ENCODE assay signal across 25 cellular contexts in genomic region chrX:108064001-108064400, GRCh38. TPM values are rescaled to one million over a fixed set of nuclear protein-coding genes. Genes with fewer than 3 reads are reported as not detected.
"Had no signal": no experiment of that assay in that cellular context is flagged by ENCODE, and none has a peak within 500 bp of the region (broad histone marks: within the 10 kb centered on the region; RNA-seq: fewer than 3 reads in every experiment).

No MANE protein-coding gene starts in this region.

- H3K4me1 ChIP-seq: left ventricle myocardium inferior, parathyroid adenoma, prostate gland, right lobe of liver, testis, tibial nerve, upper lobe of right lung had no signal

- H2AFZ ChIP-seq: hepatocyte, parathyroid adenoma had no signal

- H3K27me3 Mint-ChIP-seq: stimulated activated memory B cell treated with anti-CD40 and anti-IgM and Interleukin-4, amounts not matched to agents 10 μg/mL and 1 μg/mL and 100 μg/mL, for 72 hours; stimulated activated naive CD8-positive, alpha-beta T cell treated with anti-CD3 and anti-CD28 coated beads, Interleukin-15, amount 100 ng/mL, for 72 hours had no signal

- ATAC-seq: left cardiac atrium; natural killer cell treated with Interleukin-12 subunit alpha and Interleukin-12 subunit beta and Interleukin-15 and Interleukin-18, amount 100 ng/mL, for 72 hours; right lobe of liver; stimulated activated memory B cell treated with anti-CD40 and anti-IgM and Interleukin-4, amounts not matched to agents 10 μg/mL and 1 μg/mL and 100 μg/mL, for 72 hours; stimulated activated naive CD8-positive, alpha-beta T cell treated with anti-CD3 and anti-CD28 coated beads, Interleukin-15, amount 100 ng/mL, for 72 hours; upper lobe of right lung had no signal

- H3K27ac Mint-ChIP-seq: natural killer cell treated with Interleukin-12 subunit alpha and Interleukin-12 subunit beta and Interleukin-15 and Interleukin-18, amount 100 ng/mL, for 72 hours; stimulated activated memory B cell treated with anti-CD40 and anti-IgM and Interleukin-4, amounts not matched to agents 10 μg/mL and 1 μg/mL and 100 μg/mL, for 72 hours; stimulated activated naive CD8-positive, alpha-beta T cell treated with anti-CD3 and anti-CD28 coated beads, Interleukin-15, amount 100 ng/mL, for 72 hours had no signal

- H3K4me1 Mint-ChIP-seq: stimulated activated memory B cell treated with anti-CD40 and anti-IgM and Interleukin-4, amounts not matched to agents 10 μg/mL and 1 μg/mL and 100 μg/mL, for 72 hours had no signal

- H3K27ac ChIP-seq: dorsolateral prefrontal cortex, hepatocyte, left ventricle myocardium inferior, parathyroid adenoma, prostate gland, right lobe of liver, testis, tibial nerve, upper lobe of right lung had no signal

- H3K36me3 ChIP-seq: left ventricle myocardium inferior, prostate gland, right lobe of liver, tibial nerve, upper lobe of right lung had no signal

- H3K4me2 ChIP-seq: hepatocyte had no signal

- H3K9me3 Mint-ChIP-seq: natural killer cell treated with Interleukin-12 subunit alpha and Interleukin-12 subunit beta and Interleukin-15 and Interleukin-18, amount 100 ng/mL, for 72 hours; stimulated activated memory B cell treated with anti-CD40 and anti-IgM and Interleukin-4, amounts not matched to agents 10 μg/mL and 1 μg/mL and 100 μg/mL, for 72 hours; stimulated activated naive CD8-positive, alpha-beta T cell treated with anti-CD3 and anti-CD28 coated beads, Interleukin-15, amount 100 ng/mL, for 72 hours had no signal

- H3K4me3 ChIP-seq: dorsolateral prefrontal cortex, hepatocyte, left ventricle myocardium inferior, lung, prostate gland, right lobe of liver, testis, tibial nerve, upper lobe of right lung had no signal

- FAIRE-seq: kidney had no signal

- DNase-seq: cortex of kidney; dorsolateral prefrontal cortex; effector CD8-positive, alpha-beta T cell; foreskin melanocyte; head of caudate nucleus; kidney; left cardiac atrium; left ventricle myocardium inferior; mesenchymal stem cell; midbrain; retina; right lobe of liver; stimulated activated CD4-positive, alpha-beta T cell treated with anti-CD3 and anti-CD28 coated beads, Interleukin-4, amount 100 ng/mL, for 1 hour; stimulated activated CD8-positive, alpha-beta memory T cell treated with anti-CD3 and anti-CD28 coated beads, Interleukin-4, amount 100 ng/mL, for 48 hours; stimulated activated naive CD8-positive, alpha-beta T cell treated with anti-CD3 and anti-CD28 coated beads, Interleukin-15, amount 100 ng/mL, for 72 hours; testis; upper lobe of right lung had no signal

- H3K36me3 Mint-ChIP-seq: natural killer cell treated with Interleukin-12 subunit alpha and Interleukin-12 subunit beta and Interleukin-15 and Interleukin-18, amount 100 ng/mL, for 72 hours had no signal

- H3K79me2 ChIP-seq: hepatocyte, parathyroid adenoma had no signal

- H3K4me3 Mint-ChIP-seq: natural killer cell treated with Interleukin-12 subunit alpha and Interleukin-12 subunit beta and Interleukin-15 and Interleukin-18, amount 100 ng/mL, for 72 hours; stimulated activated memory B cell treated with anti-CD40 and anti-IgM and Interleukin-4, amounts not matched to agents 10 μg/mL and 1 μg/mL and 100 μg/mL, for 72 hours; stimulated activated naive CD8-positive, alpha-beta T cell treated with anti-CD3 and anti-CD28 coated beads, Interleukin-15, amount 100 ng/mL, for 72 hours had no signal

- H3K9me3 ChIP-seq: left ventricle myocardium inferior, prostate gland, right lobe of liver, testis, tibial nerve, upper lobe of right lung had no signal

- H3K27me3 ChIP-seq: hepatocyte, right lobe of liver, testis, upper lobe of right lung had no signal

RNA-seq across cellular contexts. Expression of gene VSIG1, which starts 19.1 kb away (rescaled TPM):
- total RNA-seq: left cardiac atrium; left ventricle myocardium inferior; natural killer cell treated with Interleukin-12 subunit alpha and Interleukin-12 subunit beta and Interleukin-15 and Interleukin-18, amount 100 ng/mL, for 72 hours; right lobe of liver; subcutaneous adipose tissue had no signal
